Comparison of ENCODE assay signal across 27 cellular contexts in genomic region chr15:70793694-70794093, GRCh38. TPM values are rescaled to one million over a fixed set of nuclear protein-coding genes. Genes with fewer than 3 reads are reported as not detected.
DNase-seq lines count a peak whose midpoint lies in the region; ATAC-seq and TF ChIP-seq lines count a peak whose summit lies in the region.
"Had no signal": no experiment of that assay in that cellular context is flagged by ENCODE, and none has a peak within 500 bp of the region (broad histone marks: within the 10 kb centered on the region; RNA-seq: fewer than 3 reads in every experiment).

No MANE protein-coding gene starts in this region.

- no peak overlapping the region; the same call in 1 of the 2 replicates for H3K9ac ChIP-seq in SK-N-SH
- H3K9ac ChIP-seq: parathyroid adenoma had no signal

- no peak overlapping the region for H3K4me3 ChIP-seq in SK-N-SH (ENCODE audit: low read depth in 2 of 2, low read length in 1 of 2)
- H3K4me3 ChIP-seq in astrocyte of the spinal cord (ENCODE audit: low read depth, low read length): no peak overlapping the region
- H3K4me3 ChIP-seq in vagina: no peak overlapping the region
- H3K4me3 ChIP-seq: MG63, upper lobe of right lung had no signal

- H3K4me1 ChIP-seq in SK-N-SH (ENCODE audit: control insufficient read depth in 1 of 2, insufficient read depth in 2 of 2, low read depth in 1 of 2, low read length in 1 of 2) (peaks cover 0 to 57% of the 10 kb centered on the region in 2 experiments; a peak in 2 of 4 replicates), vagina (peaks cover 19% of the 10 kb centered on the region)
- H3K4me1 ChIP-seq: parathyroid adenoma, upper lobe of right lung had no signal

- H3K9me3 ChIP-seq in SK-N-SH: no peaks in the 10 kb centered on the region
- H3K9me3 ChIP-seq in vagina: no peaks in the 10 kb centered on the region
- H3K9me3 ChIP-seq: MG63, upper lobe of right lung had no signal

- TF ChIP-seq CTCF in SK-N-SH (IDR thresholded peaks at IDR 0.05) (no peak), astrocyte of the spinal cord (IDR thresholded peaks at IDR 0.05; ENCODE audit: low read depth, low read length) (peak; percentile 6), vagina (IDR thresholded peaks at IDR 0.05) (no peak), RWPE1 (conservative IDR thresholded peaks at IDR 0.05; ENCODE audit: low read depth) (no peak)

- TF ChIP-seq POLR2A in vagina (IDR thresholded peaks at IDR 0.05): no peak

- DNase-seq in SK-N-SH (no peak), astrocyte of the spinal cord (ENCODE audit: low read depth, low spot score) (no peak), myocyte (ENCODE audit: low read depth) (peak; percentile 61), vagina (ENCODE audit: extremely low spot score in 2 of 2) (no peak), RWPE1 (ENCODE audit: low spot score) (no peak), KBM-7 (no peak)
- DNase-seq: 8988T; activated CD4-positive, alpha-beta T cell treated with anti-CD3 and anti-CD28 coated beads for 36 hours; activated T-cell treated with anti-CD3 and anti-CD28 coated beads for 4 hours; AML-193; aorta; CD4-positive, alpha-beta T cell; central memory CD4-positive, alpha-beta T cell; GOT3; MG63; NCI-H2081; NCI-H2227 treated with DMSO at 0.1 percent for 48 hours; NCI-H748 treated with DMSO at 0.1 percent for 48 hours; nephron progenitor cell; stimulated activated CD4-positive, alpha-beta T cell treated with anti-CD3 and anti-CD28 coated beads, Interleukin-12 subunit alpha, Interleukin-12 subunit beta, amount 100 ng/mL, for 4 hours; stimulated activated CD4-positive, alpha-beta T cell treated with anti-CD3 and anti-CD28 coated beads, Interleukin-4, amount 100 ng/mL, for 1 hour; upper lobe of right lung had no signal

- H2AFZ ChIP-seq in SK-N-SH (ENCODE audit: low read depth): no peak overlapping the region
- H2AFZ ChIP-seq: parathyroid adenoma had no signal

- in situ Hi-C loops in astrocyte of the spinal cord (cut with HindIII; ENCODE audit: low sequenced_read_pairs) (no loop called here), KBM-7 (cut with MboI; ENCODE audit: low pct_unique_long_range_greater_than_20kb, low sequenced_read_pairs) (no loop called here)

- H3K79me2 ChIP-seq in SK-N-SH (ENCODE audit: insufficient read depth): peaks cover 19% of the 10 kb centered on the region; the same call in 1 of the 2 replicates
- H3K79me2 ChIP-seq: parathyroid adenoma had no signal

- H3K27me3 ChIP-seq in SK-N-SH (ENCODE audit: insufficient read depth): no peaks in the 10 kb centered on the region
- H3K27me3 ChIP-seq in vagina: no peaks in the 10 kb centered on the region
- H3K27me3 ChIP-seq: MG63 had no signal

- no peaks in the 10 kb centered on the region for H3K9me2 ChIP-seq in SK-N-SH

- CTCF ChIA-PET in SK-N-SH (lab: Yijun Ruan, JAX) (no interaction called here), RWPE1 (lab: Yijun Ruan, JAX) (interaction anchor here (0.8 kb wide), 1 partner anchor 16 kb away, joined by 4 read pairs; no protein-coding TSS in a partner anchor)

- H3K4me2 ChIP-seq in SK-N-SH: peak overlapping the region; percentile 75; the same call in 1 of the 2 replicates

- H3K27ac ChIP-seq in SK-N-SH (ENCODE audit: low read depth in 2 of 2, low read length in 1 of 2) (peak overlapping the region; percentile 2 to 99; a peak in 3 of 4 replicates), vagina (peak overlapping the region; percentile 86), RWPE1 (no peak overlapping the region)
- H3K27ac ChIP-seq: parathyroid adenoma, upper lobe of right lung had no signal

- no peak for TF ChIP-seq RAD21 in SK-N-SH (IDR thresholded peaks at IDR 0.05; ENCODE audit: low read length)

- intact Hi-C loops in vagina (cut with DNase I): no loop called here

- ATAC-seq in SK-N-SH treated with all-trans-retinoic acid at 6 μM for 48 hours (no peak), GM19351 (IDR thresholded peaks at IDR 0.05; ENCODE audit: unreplicated experiment) (no peak)
- ATAC-seq: activated CD4-positive, alpha-beta T cell treated with anti-CD3 and anti-CD28 coated beads for 36 hours; activated naive CD4-positive, alpha-beta T cell treated with anti-CD3 and anti-CD28 coated beads, Interleukin-2, amount 50 U/mL, for 72 hours; right cardiac atrium; upper lobe of right lung had no signal

- TF ChIP-seq EP300 in SK-N-SH (IDR thresholded peaks at IDR 0.05; ENCODE audit: borderline replicate concordance in 1 of 2, low read depth in 1 of 2, low read length in 1 of 2): no peak

- peaks cover 52% of the 10 kb centered on the region for H3F3A ChIP-seq in SK-N-SH (replicated peaks; ENCODE audit: insufficient read depth)

- no peaks in the 10 kb centered on the region for H4K20me1 ChIP-seq in SK-N-SH (ENCODE audit: insufficient read depth)

- POLR2A ChIA-PET in SK-N-SH (lab: Yijun Ruan, JAX) (no interaction called here), RWPE1 (lab: Yijun Ruan, JAX; ENCODE audit: low non-redundant PET) (no interaction called here)

- WGBS in SK-N-SH (ENCODE audit: low lambda C conversion rate): 87% methylated on average over 4 of the region's 6 CpGs

- H3K36me3 ChIP-seq in SK-N-SH (replicated peaks in 1 of 2; ENCODE audit: control insufficient read depth in 1 of 2, insufficient read depth in 2 of 2, low read length in 1 of 2) (no peaks in the 10 kb centered on the region), vagina (no peaks in the 10 kb centered on the region)
- H3K36me3 ChIP-seq: MG63, upper lobe of right lung had no signal

TF ChIP-seq in SK-N-SH, 30 proteins besides CTCF, POLR2A, EP300 and RAD21 (continues in another document):
- TF ChIP-seq FOXM1 (IDR thresholded peaks at IDR 0.05; ENCODE audit: low read depth) (no peak), NRF1 (IDR thresholded peaks at IDR 0.05; ENCODE audit: low read depth, low read length) (no peak), CHD2 (IDR thresholded peaks at IDR 0.05; ENCODE audit: low read length, partially characterized antibody) (no peak), FOXJ3 (CRISPR knock-in tag; IDR thresholded peaks at IDR 0.05) (no peak), TAF1 (IDR thresholded peaks at IDR 0.05; ENCODE audit: borderline replicate concordance, low read depth, low read length) (no peak), NFIC (IDR thresholded peaks at IDR 0.05; ENCODE audit: borderline replicate concordance) (no peak), YY1 (IDR thresholded peaks at IDR 0.05; ENCODE audit: low read depth) (no peak), TEAD4 (IDR thresholded peaks at IDR 0.05; ENCODE audit: borderline replicate concordance, insufficient read depth) (no peak), RFX5 (IDR thresholded peaks at IDR 0.05; ENCODE audit: low read length) (no peak), USF1 (IDR thresholded peaks at IDR 0.05; ENCODE audit: borderline replicate concordance, low read depth) (no peak)
- TF ChIP-seq, protein P1, sequence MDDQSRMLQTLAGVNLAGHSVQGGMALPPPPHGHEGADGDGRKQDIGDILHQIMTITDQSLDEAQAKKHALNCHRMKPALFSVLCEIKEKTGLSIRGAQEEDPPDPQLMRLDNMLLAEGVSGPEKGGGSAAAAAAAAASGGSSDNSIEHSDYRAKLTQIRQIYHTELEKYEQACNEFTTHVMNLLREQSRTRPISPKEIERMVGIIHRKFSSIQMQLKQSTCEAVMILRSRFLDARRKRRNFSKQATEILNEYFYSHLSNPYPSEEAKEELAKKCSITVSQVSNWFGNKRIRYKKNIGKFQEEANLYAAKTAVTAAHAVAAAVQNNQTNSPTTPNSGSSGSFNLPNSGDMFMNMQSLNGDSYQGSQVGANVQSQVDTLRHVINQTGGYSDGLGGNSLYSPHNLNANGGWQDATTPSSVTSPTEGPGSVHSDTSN (IDR thresholded peaks at IDR 0.05): no peak

TF ChIP-seq in SK-N-SH treated with all-trans-retinoic acid at 6 μM for 48 hours, 23 proteins besides CTCF, POLR2A, EP300 and RAD21:
- TF ChIP-seq, protein P2, sequence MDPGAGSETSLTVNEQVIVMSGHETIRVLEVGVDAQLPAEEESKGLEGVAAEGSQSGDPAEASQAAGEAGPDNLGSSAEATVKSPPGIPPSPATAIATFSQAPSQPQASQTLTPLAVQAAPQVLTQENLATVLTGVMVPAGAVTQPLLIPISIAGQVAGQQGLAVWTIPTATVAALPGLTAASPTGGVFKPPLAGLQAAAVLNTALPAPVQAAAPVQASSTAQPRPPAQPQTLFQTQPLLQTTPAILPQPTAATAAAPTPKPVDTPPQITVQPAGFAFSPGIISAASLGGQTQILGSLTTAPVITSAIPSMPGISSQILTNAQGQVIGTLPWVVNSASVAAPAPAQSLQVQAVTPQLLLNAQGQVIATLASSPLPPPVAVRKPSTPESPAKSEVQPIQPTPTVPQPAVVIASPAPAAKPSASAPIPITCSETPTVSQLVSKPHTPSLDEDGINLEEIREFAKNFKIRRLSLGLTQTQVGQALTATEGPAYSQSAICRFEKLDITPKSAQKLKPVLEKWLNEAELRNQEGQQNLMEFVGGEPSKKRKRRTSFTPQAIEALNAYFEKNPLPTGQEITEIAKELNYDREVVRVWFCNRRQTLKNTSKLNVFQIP (CRISPR knock-in tag; IDR thresholded peaks at IDR 0.05; ENCODE audit: borderline replicate concordance, low read depth): no peak
- no peak for TF ChIP-seq ZC3H10 (CRISPR knock-in tag; IDR thresholded peaks at IDR 0.05)
- TF ChIP-seq ZNF565 (CRISPR knock-in tag; conservative IDR thresholded peaks at IDR 0.05; ENCODE audit: low read depth): no peak
- TF ChIP-seq BACH2 (CRISPR knock-in tag; IDR thresholded peaks at IDR 0.05; ENCODE audit: borderline replicate concordance): no peak
- TF ChIP-seq ARNTL (CRISPR knock-in tag; IDR thresholded peaks at IDR 0.05; ENCODE audit: borderline replicate concordance, low read depth): no peak
- no peak for TF ChIP-seq PATZ1 (CRISPR knock-in tag; IDR thresholded peaks at IDR 0.05; ENCODE audit: borderline replicate concordance)
- no peak for TF ChIP-seq ZFP30 (CRISPR knock-in tag; IDR thresholded peaks at IDR 0.05)
- TF ChIP-seq RARB (CRISPR knock-in tag; IDR thresholded peaks at IDR 0.05): no peak

RNA-seq across cellular contexts. Expression of gene UACA, which starts 30.3 kb away (rescaled TPM):
- polyA plus RNA-seq in SK-N-SH (2012; rRNA removed): 35.9 and 57.1 TPM in 2 replicates
- polyA plus RNA-seq in SK-N-SH (2012; cell fraction: cytosol; rRNA removed): 21.5 and 27.6 TPM in 2 replicates
- polyA plus RNA-seq in SK-N-SH (2012; cell fraction: nucleus; rRNA removed): 156 and 175 TPM in 2 replicates
- 31.5 and 45.4 TPM in 2 replicates for total RNA-seq in myocyte
- polyA plus RNA-seq in myocyte (2012): 61.8 TPM
- 40.3 TPM for total RNA-seq in vagina
